In the genomic region with DNA sequence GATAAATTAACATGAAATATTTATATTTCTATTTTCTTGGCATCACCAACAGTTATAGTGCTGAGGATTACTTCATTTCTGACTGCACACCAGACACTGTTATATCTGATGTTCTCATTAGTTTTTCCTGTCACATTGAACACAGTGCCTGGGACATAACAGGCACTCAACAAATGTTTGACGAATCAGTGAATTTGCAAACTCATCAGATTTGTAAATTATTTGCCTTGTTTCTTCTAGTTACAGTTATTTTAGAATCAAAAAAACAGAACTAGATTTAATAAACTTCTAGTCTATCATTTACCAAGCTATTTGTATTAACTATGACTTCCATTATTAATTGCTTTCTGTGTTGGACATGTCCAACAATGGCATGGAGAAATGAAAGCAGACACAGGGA, we compare ENCODE assay signal across 9 cellular contexts.
"Had no signal": no experiment of that assay in that cellular context is flagged by ENCODE, and none has a peak within 500 bp of the region (broad histone marks: within the 10 kb centered on the region; RNA-seq: fewer than 3 reads in every experiment).

No MANE protein-coding gene starts in this region.

- H3K27ac ChIP-seq: GM23248, KMS-11 had no signal

- DNase-seq: GM23248, GOT3, H7, HFFc6, KBM-7 had no signal

- H3K9me3 ChIP-seq: HAP-1 had no signal

- ATAC-seq: HCT116 had no signal

- H3K4me1 ChIP-seq: HAP-1 had no signal

- FAIRE-seq: HTR-8/SVneo had no signal

- H2AFZ ChIP-seq: GM23248 had no signal

- H3K9ac ChIP-seq: GM23248, KMS-11 had no signal

- H3K36me3 ChIP-seq: HAP-1 had no signal

- H3K4me3 ChIP-seq: GM23248, HAP-1 had no signal

- H3K4me2 ChIP-seq: KMS-11 had no signal
